Comparison of ENCODE assay signal across 19 cellular contexts in the genomic region with DNA sequence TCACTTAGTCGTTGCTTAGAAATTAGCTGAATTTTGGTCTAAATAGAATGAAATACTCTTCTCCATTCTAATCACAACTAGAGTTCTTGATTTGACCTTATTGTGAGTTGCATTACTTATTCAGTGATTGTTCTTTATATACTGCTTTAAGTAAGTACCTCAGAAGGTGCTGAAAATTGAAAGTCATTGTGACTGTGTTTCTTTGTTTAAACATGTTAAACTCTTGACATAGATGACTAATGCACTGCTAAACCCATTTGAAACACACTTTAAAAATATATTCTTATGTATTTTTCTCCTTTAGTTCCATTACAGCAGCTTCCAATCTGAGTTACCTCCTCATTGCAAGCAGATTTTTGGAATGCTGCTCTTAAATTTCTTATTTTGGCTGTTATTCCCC. TPM values are rescaled to one million over a fixed set of nuclear protein-coding genes. Genes with fewer than 3 reads are reported as not detected.
A peak's percentile ranks its signal among the peaks of the same experiment; 100 is the strongest.
DNase-seq lines count a peak whose midpoint lies in the region; ATAC-seq, FAIRE-seq and TF ChIP-seq lines count a peak whose summit lies in the region.
"Had no signal": no experiment of that assay in that cellular context is flagged by ENCODE, and none has a peak within 500 bp of the region (broad histone marks: within the 10 kb centered on the region; RNA-seq: fewer than 3 reads in every experiment).

No MANE protein-coding gene starts in this region.

- dilution Hi-C loops in keratinocyte (cut with MboI; ENCODE audit: extremely low pct_ligation_motif_present, low sequenced_read_pairs), result no loop called here

- no peak overlapping the region for H3K9ac ChIP-seq in keratinocyte (ENCODE audit: control insufficient read depth, extremely low read depth, insufficient read depth, low read length)
- H3K9ac ChIP-seq: BLaER1 had no signal

- ATAC-seq in stimulated activated naive CD8-positive, alpha-beta T cell treated with anti-CD3 and anti-CD28 coated beads, Interleukin-15, amount 100 ng/mL, for 72 hours, result no peak

- no peaks in the 10 kb centered on the region for H3K9me3 ChIP-seq in keratinocyte (ENCODE audit: control insufficient read depth, low read depth, low read length)
- H3K9me3 ChIP-seq: BLaER1, Caco-2 had no signal

- peak overlapping the region; percentile 13 for H3K27ac ChIP-seq in keratinocyte (ENCODE audit: control insufficient read depth, insufficient read depth, low read length)
- H3K27ac ChIP-seq: BLaER1 had no signal

- no peaks in the 10 kb centered on the region for H3K9me3 Mint-ChIP-seq in stimulated activated naive CD8-positive, alpha-beta T cell treated with anti-CD3 and anti-CD28 coated beads, Interleukin-15, amount 100 ng/mL, for 72 hours
- H3K9me3 Mint-ChIP-seq in activated naive CD4-positive, alpha-beta T cell treated with anti-CD3 and anti-CD28 coated beads for 36 hours, result no peaks in the 10 kb centered on the region
- H3K9me3 Mint-ChIP-seq: CD8-positive, alpha-beta memory T cell; HFFc6 had no signal

- H3K27me3 ChIP-seq in bronchial epithelial cell (ENCODE audit: control insufficient read depth, insufficient read depth, low read length), result no peaks in the 10 kb centered on the region
- H3K27me3 ChIP-seq in keratinocyte (ENCODE audit: control insufficient read depth, extremely low read depth, insufficient read depth, low read length), result no peaks in the 10 kb centered on the region
- H3K27me3 ChIP-seq: BLaER1 had no signal

- no peak for FAIRE-seq in bronchial epithelial cell (lab: Jason Lieb, UNC)
- no peak for FAIRE-seq in keratinocyte (lab: Jason Lieb, UNC)
- FAIRE-seq: GM12891, GM19239 had no signal

- H3K27ac Mint-ChIP-seq in stimulated activated naive CD8-positive, alpha-beta T cell treated with anti-CD3 and anti-CD28 coated beads, Interleukin-15, amount 100 ng/mL, for 72 hours, result no peak overlapping the region
- no peak overlapping the region for H3K27ac Mint-ChIP-seq in activated naive CD4-positive, alpha-beta T cell treated with anti-CD3 and anti-CD28 coated beads for 36 hours
- H3K27ac Mint-ChIP-seq: CD8-positive, alpha-beta memory T cell; HFFc6 had no signal

- TF ChIP-seq CTCF in bronchial epithelial cell (IDR thresholded peaks at IDR 0.05; ENCODE audit: insufficient read depth, low read length, severe bottlenecking), result no peak
- TF ChIP-seq CTCF in keratinocyte (optimal IDR thresholded peaks at IDR 0.05 in 1 of 3, IDR thresholded peaks at IDR 0.05 in 1 of 3, conservative IDR thresholded peaks at IDR 0.05 in 1 of 3; ENCODE audit: extremely low read depth in 1 of 3, insufficient read depth in 2 of 3, low read length in 3 of 3), result no peak

- no peaks in the 10 kb centered on the region for H3K27me3 Mint-ChIP-seq in stimulated activated naive CD8-positive, alpha-beta T cell treated with anti-CD3 and anti-CD28 coated beads, Interleukin-15, amount 100 ng/mL, for 72 hours
- peaks cover 4% of the 10 kb centered on the region for H3K27me3 Mint-ChIP-seq in activated naive CD4-positive, alpha-beta T cell treated with anti-CD3 and anti-CD28 coated beads for 36 hours (ENCODE audit: low read depth)

- CTCF ChIA-PET in activated naive CD4-positive, alpha-beta T cell treated with anti-CD3 and anti-CD28 coated beads for 36 hours (lab: Charles Lee), result no interaction called here

- no peaks in the 10 kb centered on the region for H3K36me3 ChIP-seq in bronchial epithelial cell (ENCODE audit: control insufficient read depth, insufficient read depth, low read length)
- no peaks in the 10 kb centered on the region for H3K36me3 ChIP-seq in keratinocyte (ENCODE audit: control insufficient read depth in 2 of 2, extremely low read depth in 1 of 2, insufficient read depth in 2 of 2, low read length in 2 of 2)
- H3K36me3 ChIP-seq: BLaER1 had no signal

- H3K4me3 Mint-ChIP-seq in stimulated activated naive CD8-positive, alpha-beta T cell treated with anti-CD3 and anti-CD28 coated beads, Interleukin-15, amount 100 ng/mL, for 72 hours, result no peak overlapping the region
- no peak overlapping the region for H3K4me3 Mint-ChIP-seq in activated naive CD4-positive, alpha-beta T cell treated with anti-CD3 and anti-CD28 coated beads for 36 hours
- H3K4me3 Mint-ChIP-seq: CD8-positive, alpha-beta memory T cell; HFFc6 had no signal

- no peak overlapping the region for H2AFZ ChIP-seq in keratinocyte (ENCODE audit: control insufficient read depth, low read length)

- intact Hi-C loops in activated naive CD4-positive, alpha-beta T cell treated with anti-CD3 and anti-CD28 coated beads for 36 hours (cut with micrococcal nuclease), result no loop called here

- H3K36me3 Mint-ChIP-seq in activated naive CD4-positive, alpha-beta T cell treated with anti-CD3 and anti-CD28 coated beads for 36 hours (ENCODE audit: low read depth), result no peaks in the 10 kb centered on the region
- H3K36me3 Mint-ChIP-seq: CD8-positive, alpha-beta memory T cell had no signal

- H3K4me3 ChIP-seq in bronchial epithelial cell (ENCODE audit: low read depth, low read length) (no peak overlapping the region), keratinocyte (ENCODE audit: control insufficient read depth in 2 of 3, extremely low read depth in 1 of 3, insufficient read depth in 2 of 3, low read depth in 1 of 3, low read length in 3 of 3) (no peak overlapping the region)
- H3K4me3 ChIP-seq: BLaER1 had no signal

- H3K9me1 ChIP-seq in keratinocyte (ENCODE audit: control insufficient read depth, extremely low read depth, insufficient read depth, low read length), result no peaks in the 10 kb centered on the region

- no peak overlapping the region for H3K4me2 ChIP-seq in keratinocyte (ENCODE audit: control insufficient read depth, extremely low read depth, insufficient read depth, low read depth, low read length)
- H3K4me2 ChIP-seq: BLaER1 had no signal

- H3K4me1 ChIP-seq in keratinocyte (ENCODE audit: control insufficient read depth, extremely low read depth, insufficient read depth, low read length), result no peaks in the 10 kb centered on the region
- H3K4me1 ChIP-seq: BLaER1, Caco-2 had no signal

- no peaks in the 10 kb centered on the region for H3K79me2 ChIP-seq in keratinocyte (ENCODE audit: control insufficient read depth, insufficient read depth, low read length)

- no peaks in the 10 kb centered on the region for H3K4me1 Mint-ChIP-seq in stimulated activated naive CD8-positive, alpha-beta T cell treated with anti-CD3 and anti-CD28 coated beads, Interleukin-15, amount 100 ng/mL, for 72 hours
- H3K4me1 Mint-ChIP-seq in activated naive CD4-positive, alpha-beta T cell treated with anti-CD3 and anti-CD28 coated beads for 36 hours (ENCODE audit: low read depth), result no peaks in the 10 kb centered on the region
- H3K4me1 Mint-ChIP-seq: CD8-positive, alpha-beta memory T cell had no signal

- H4K20me1 ChIP-seq in keratinocyte (ENCODE audit: control insufficient read depth, extremely low read depth, insufficient read depth, low read length), result no peaks in the 10 kb centered on the region
- H4K20me1 ChIP-seq: BLaER1 had no signal

- DNase-seq in DMS53 (lab: John Stamatoyannopoulos, UW), result peak; percentile 64
- DNase-seq in H4 (ENCODE audit: low spot score), result peak; percentile 29
- DNase-seq in bronchial epithelial cell (ENCODE audit: low read depth), result peak; percentile 82
- no peak for DNase-seq in keratinocyte (ENCODE audit: low read depth, low spot score)
- DNase-seq in stimulated activated naive CD8-positive, alpha-beta T cell treated with anti-CD3 and anti-CD28 coated beads, Interleukin-15, amount 100 ng/mL, for 72 hours, result no peak
- DNase-seq in AML-193 (lab: John Stamatoyannopoulos, UW), result no peak
- no peak for DNase-seq in islet precursor cell
- no peak for DNase-seq in activated naive CD4-positive, alpha-beta T cell treated with anti-CD3 and anti-CD28 coated beads for 36 hours
- DNase-seq: Caco-2; CD8-positive, alpha-beta memory T cell; GOT3; HCEC 1CT; HFFc6; IMR-90; KBM-7 had no signal

RNA-seq across cellular contexts. Expression of a gene that starts 9.1 kb away (rescaled TPM):
- total RNA-seq in H4 (2014; rRNA removed; shearing (Covaris generic)), result 8.8 and 14.6 TPM in 2 replicates
- total RNA-seq in bronchial epithelial cell, result 1.1 and 1.3 TPM in 2 replicates
- 1.6 to 2.3 TPM (median 1.7 TPM) in 3 replicates for polyA plus RNA-seq in keratinocyte
- 0.16 TPM for polyA plus RNA-seq in keratinocyte (2011; ENCODE audit: low read depth)
- polyA plus RNA-seq in keratinocyte (2011; cell fraction: cytosol; rRNA removed), result 1.3 and 2.3 TPM in 2 replicates
- polyA plus RNA-seq in keratinocyte (2011; cell fraction: nucleus; rRNA removed), result 2.0 and 2.3 TPM in 2 replicates
- 1.2 TPM in 2 replicates for polyA plus RNA-seq in keratinocyte (2012; ENCODE audit: low replicate concordance)
- 1.4 to 2.6 TPM (median 2.2 TPM) in 3 replicates for polyA minus RNA-seq in keratinocyte
- not detected for polyA minus RNA-seq in keratinocyte (2011; cell fraction: cytosol; rRNA and poly(A)+ RNA removed)
- polyA minus RNA-seq in keratinocyte (2011; cell fraction: nucleus; rRNA and poly(A)+ RNA removed), result 0.74 and 0.78 TPM in 2 replicates
- 1 to 10 TPM; 1.8 to 1.9 TPM for total RNA-seq in activated naive CD4-positive, alpha-beta T cell treated with anti-CD3 and anti-CD28 coated beads for 36 hours
- total RNA-seq: G401, HFFc6, IMR-90 had no signal
- polyA plus RNA-seq: IMR-90 had no signal

Comparison
In these comparisons a context has a peak if more than half of its experiments do, and no peak if none do; other contexts are left out.
1. DNase-seq: peak in DMS53 (single experiment), H4 (single experiment) and bronchial epithelial cell (single experiment); none in keratinocyte (single experiment), stimulated activated naive CD8-positive, alpha-beta T cell treated with anti-CD3 and anti-CD28 coated beads, Interleukin-15, amount 100 ng/mL, for 72 hours (0 of 2), AML-193 (0 of 2), islet precursor cell (single experiment) and activated naive CD4-positive, alpha-beta T cell treated with anti-CD3 and anti-CD28 coated beads for 36 hours (single experiment).